ENCODE assay signal across 12 cellular contexts in the genomic region with DNA sequence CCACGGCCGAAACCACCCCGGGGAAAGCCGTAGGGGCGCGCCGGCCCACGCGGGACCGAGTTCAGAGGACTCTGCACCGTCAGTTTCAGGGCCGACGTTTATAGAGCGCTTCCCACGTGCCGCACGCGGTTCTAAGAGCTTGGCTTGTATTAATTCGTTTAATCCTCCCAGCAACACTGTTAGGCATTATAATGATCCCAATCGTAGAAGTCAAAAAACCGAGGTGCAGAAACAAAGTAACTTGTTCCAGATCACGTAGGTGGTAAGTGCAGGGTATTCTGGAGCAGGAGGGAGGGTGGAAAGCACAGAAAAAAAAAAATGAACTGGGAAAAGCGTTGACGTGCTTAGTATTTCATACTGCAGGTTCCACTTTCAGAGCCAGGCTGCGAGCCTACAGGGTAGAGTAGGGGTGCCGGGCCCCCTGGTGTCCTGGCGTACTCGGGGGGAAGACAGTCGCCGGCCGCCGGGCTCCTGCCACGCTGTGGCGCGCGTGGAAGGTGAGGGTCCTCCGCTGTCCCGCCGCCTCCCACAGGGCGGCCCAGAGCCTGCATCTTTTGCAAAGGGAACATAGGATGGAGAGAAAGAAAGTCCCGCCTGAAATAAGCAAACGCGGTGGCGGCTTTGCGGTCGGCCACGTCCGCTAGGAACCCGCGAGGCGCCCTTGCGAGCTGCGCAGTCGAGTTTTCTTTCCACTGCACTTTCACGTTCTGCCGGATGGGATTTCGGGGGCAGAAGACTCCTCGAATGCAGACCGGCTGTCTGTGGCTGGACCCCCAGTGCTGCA. TPM values are rescaled to one million over a fixed set of nuclear protein-coding genes. Genes with fewer than 3 reads are reported as not detected.
DNase-seq lines count a peak whose midpoint lies in the region; ATAC-seq, FAIRE-seq and TF ChIP-seq lines count a peak whose summit lies in the region.
"Had no signal": no experiment of that assay in that cellular context is flagged by ENCODE, and none has a peak within 500 bp of the region (broad histone marks: within the 10 kb centered on the region; RNA-seq: fewer than 3 reads in every experiment).

No MANE protein-coding gene starts in this region.

- DNase-seq in HepG2 (ENCODE audit: low spot score) (no peak), right lobe of liver (no peak), suprapubic skin (ENCODE audit: low spot score in 2 of 2) (no peak), UCSD-AML1 (lab: John Stamatoyannopoulos, UW; ENCODE audit: unreplicated experiment) (no peak), NCI-H524 treated with DMSO at 0.1 percent for 48 hours (lab: John Stamatoyannopoulos, UW) (no peak)
- DNase-seq in activated CD8-positive, alpha-beta memory T cell treated with anti-CD3 and anti-CD28 coated beads, Interleukin-2, amount 50 U/mL, for 48 hours, result peak; percentile 65
- DNase-seq: heart left ventricle, NCI-H1694 had no signal

- peaks cover 32 to 90% of the 10 kb centered on the region in 2 experiments for H3K27me3 ChIP-seq in HepG2 (ENCODE audit: control insufficient read depth in 1 of 2, insufficient read depth in 2 of 2, low read length in 2 of 2)
- peaks cover 32 to 82% of the 10 kb centered on the region in 2 donors for H3K27me3 ChIP-seq in right lobe of liver
- H3K27me3 ChIP-seq in iPS-15b (ENCODE audit: control insufficient read depth, insufficient read depth, low read length), result peaks cover 94% of the 10 kb centered on the region
- H3K27me3 ChIP-seq in suprapubic skin, result peaks cover 100% of the 10 kb centered on the region

- TF ChIP-seq POLR2A in HepG2 (IDR thresholded peaks at IDR 0.05; ENCODE audit: insufficient read depth in 1 of 2, low read depth in 2 of 2, low read length in 2 of 2) (no peak), right lobe of liver (IDR thresholded peaks at IDR 0.05) (no peak), suprapubic skin (IDR thresholded peaks at IDR 0.05) (no peak)

- intact Hi-C loops in HepG2 (cut with micrococcal nuclease; ENCODE audit: unreplicated experiment), result no loop called here
- intact Hi-C loops in right lobe of liver (cut with DNase I), result no loop called here

- no peaks in the 10 kb centered on the region for H3K79me2 ChIP-seq in HepG2 (ENCODE audit: insufficient read depth, low read length)

- H2AFZ ChIP-seq in HepG2 (ENCODE audit: low read length), result no peak overlapping the region

- no peak for TF ChIP-seq EP300 in HepG2 (IDR thresholded peaks at IDR 0.05; ENCODE audit: low read depth in 2 of 2, low read length in 2 of 2)
- no peak for TF ChIP-seq EP300 in HepG2 (CRISPR knock-in tag; IDR thresholded peaks at IDR 0.05; ENCODE audit: borderline replicate concordance)
- TF ChIP-seq EP300 in suprapubic skin (IDR thresholded peaks at IDR 0.05), result no peak

- H4K20me1 ChIP-seq in HepG2 (ENCODE audit: insufficient read depth, low read length), result no peaks in the 10 kb centered on the region; the same call in 1 of the 2 replicates

- 37% methylated on average over 59 of the region's 59 CpGs for WGBS in HepG2 (ENCODE audit: low lambda C conversion rate)
- 3% methylated on average over 33 of the region's 59 CpGs for WGBS in right lobe of liver (ENCODE audit: insufficient coverage, low coverage, low lambda C conversion rate, missing lambda C conversion rate)
- whole genome bisulfite sequencing in suprapubic skin, result 5% methylated on average over 54 of the region's 59 CpGs

- no peak overlapping the region for H3K9ac ChIP-seq in HepG2 (ENCODE audit: insufficient read depth, low read depth, low read length)
- no peak overlapping the region for H3K9ac ChIP-seq in iPS-15b (ENCODE audit: low read depth, low read length)

- H3K4me2 ChIP-seq in HepG2 (ENCODE audit: low read depth, low read length), result no peak overlapping the region

- TF ChIP-seq RAD21 in HepG2 (CRISPR knock-in tag; IDR thresholded peaks at IDR 0.05), result no peak

- no peak for FAIRE-seq in HepG2 (lab: Jason Lieb, UNC)

- peaks cover 21% of the 10 kb centered on the region; the same call in 1 of the 2 replicates for H3K4me1 ChIP-seq in HepG2 (ENCODE audit: insufficient read depth, low read length)
- H3K4me1 ChIP-seq in right lobe of liver, result peaks cover 0 to 28% (median 2%) of the 10 kb centered on the region in 4 donors
- no peaks in the 10 kb centered on the region for H3K4me1 ChIP-seq in iPS-15b (ENCODE audit: control insufficient read depth, insufficient read depth, low read length)
- peaks cover 57% of the 10 kb centered on the region for H3K4me1 ChIP-seq in suprapubic skin

- H3K4me3 ChIP-seq in HepG2 (replicated peaks in 1 of 3; ENCODE audit: insufficient read depth in 1 of 3, low read depth in 2 of 3, low read length in 3 of 3) (no peak overlapping the region), right lobe of liver (no peak overlapping the region), iPS-15b (ENCODE audit: low read depth, low read length) (peak overlapping the region; percentile 48), suprapubic skin (peak overlapping the region; percentile 28)

- H3K36me3 ChIP-seq in HepG2 (replicated peaks in 1 of 2; ENCODE audit: control insufficient read depth in 1 of 2, insufficient read depth in 2 of 2, low read length in 2 of 2) (no peaks in the 10 kb centered on the region), right lobe of liver (no peaks in the 10 kb centered on the region), iPS-15b (ENCODE audit: control insufficient read depth, insufficient read depth, low read length) (no peaks in the 10 kb centered on the region), suprapubic skin (no peaks in the 10 kb centered on the region)
- H3K36me3 ChIP-seq: heart left ventricle had no signal

- H3K27ac ChIP-seq in HepG2 (ENCODE audit: extremely low read length, insufficient read depth, low read length), result no peak overlapping the region
- H3K27ac ChIP-seq in right lobe of liver, result no peak overlapping the region
- H3K27ac ChIP-seq in suprapubic skin, result no peak overlapping the region
- H3K27ac ChIP-seq: heart left ventricle had no signal

- CTCF ChIA-PET in HepG2 (lab: Yijun Ruan, JAX; ENCODE audit: low intra/inter-chr PET ratio, low total read pairs), result no interaction called here

- TF ChIP-seq CTCF in HepG2 (CRISPR knock-in tag; IDR thresholded peaks at IDR 0.05), result no peak
- no peak for TF ChIP-seq CTCF in right lobe of liver (IDR thresholded peaks at IDR 0.05)
- TF ChIP-seq CTCF in suprapubic skin (IDR thresholded peaks at IDR 0.05), result no peak

- ATAC-seq in HepG2 (no peak), right lobe of liver (no peak), HG03045 (IDR thresholded peaks at IDR 0.05; ENCODE audit: unreplicated experiment) (no peak)
- ATAC-seq: heart left ventricle had no signal

- POLR2A ChIA-PET in HepG2 (lab: Yijun Ruan, JAX), result no interaction called here

- no TSS peak for BruUV-seq in HepG2 (replicated peaks; lab: Mats Ljungman, UMichigan)

- no peaks in the 10 kb centered on the region for H3K9me3 ChIP-seq in HepG2 (ENCODE audit: low read length)
- H3K9me3 ChIP-seq in right lobe of liver, result no peaks in the 10 kb centered on the region
- H3K9me3 ChIP-seq in iPS-15b (ENCODE audit: control insufficient read depth, insufficient read depth, low read length), result no peaks in the 10 kb centered on the region
- no peaks in the 10 kb centered on the region for H3K9me3 ChIP-seq in suprapubic skin
- H3K9me3 ChIP-seq: heart left ventricle had no signal

- in situ Hi-C loops in HepG2 (cut with HindIII; ENCODE audit: extremely low pct_ligation_motif_present, low pct_unique_long_range_greater_than_20kb), result no loop called here

TF ChIP-seq in HepG2, 621 proteins besides CTCF, POLR2A, EP300 and RAD21 (continues in another document):
- TF ChIP-seq, protein P1, sequence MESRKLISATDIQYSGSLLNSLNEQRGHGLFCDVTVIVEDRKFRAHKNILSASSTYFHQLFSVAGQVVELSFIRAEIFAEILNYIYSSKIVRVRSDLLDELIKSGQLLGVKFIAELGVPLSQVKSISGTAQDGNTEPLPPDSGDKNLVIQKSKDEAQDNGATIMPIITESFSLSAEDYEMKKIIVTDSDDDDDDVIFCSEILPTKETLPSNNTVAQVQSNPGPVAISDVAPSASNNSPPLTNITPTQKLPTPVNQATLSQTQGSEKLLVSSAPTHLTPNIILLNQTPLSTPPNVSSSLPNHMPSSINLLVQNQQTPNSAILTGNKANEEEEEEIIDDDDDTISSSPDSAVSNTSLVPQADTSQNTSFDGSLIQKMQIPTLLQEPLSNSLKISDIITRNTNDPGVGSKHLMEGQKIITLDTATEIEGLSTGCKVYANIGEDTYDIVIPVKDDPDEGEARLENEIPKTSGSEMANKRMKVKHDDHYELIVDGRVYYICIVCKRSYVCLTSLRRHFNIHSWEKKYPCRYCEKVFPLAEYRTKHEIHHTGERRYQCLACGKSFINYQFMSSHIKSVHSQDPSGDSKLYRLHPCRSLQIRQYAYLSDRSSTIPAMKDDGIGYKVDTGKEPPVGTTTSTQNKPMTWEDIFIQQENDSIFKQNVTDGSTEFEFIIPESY (CRISPR knock-in tag; IDR thresholded peaks at IDR 0.05), result peak; percentile 22; the same call in 1 of the 2 replicates
- TF ChIP-seq ZNF652 (CRISPR knock-in tag; IDR thresholded peaks at IDR 0.05; ENCODE audit: borderline replicate concordance, low read depth) (no peak), HNRNPUL1 (IDR thresholded peaks at IDR 0.05; ENCODE audit: low read depth, low read length) (no peak)

RNA-seq across cellular contexts. Expression of a gene that starts 10.2 kb away (rescaled TPM):
- total RNA-seq in HepG2 (2016; rRNA removed; fragmentation: Illumina TruSeq; extraction: Trizol) (not detected in 2 replicates), right lobe of liver (under 1 TPM in 2 of 6 experiments, not detected in 4; 0.11 to 0.19 TPM), suprapubic skin (1 to 10 TPM in 2 of 4 donors, under 1 TPM in 2; 0.25 to 3.0 (median 0.99) TPM)
- not detected in 2 replicates for total RNA-seq in HepG2 (2016; cell fraction: cytosol; rRNA removed; fragmentation: Illumina TruSeq; extraction: Trizol; ENCODE audit: low read depth)
- not detected in 2 replicates for total RNA-seq in HepG2 (2016; cell fraction: insoluble cytoplasmic fraction; rRNA removed; fragmentation: Illumina TruSeq; extraction: Trizol)
- not detected in 2 replicates for total RNA-seq in HepG2 (2016; cell fraction: membrane; rRNA removed; fragmentation: Illumina TruSeq; extraction: Trizol)
- total RNA-seq in HepG2 (2016; cell fraction: nucleus; rRNA removed; fragmentation: Illumina TruSeq; extraction: Trizol), result not detected in 2 replicates
- polyA plus RNA-seq in HepG2 (2011; rRNA removed), result not detected in 2 replicates
- 0.03 TPM in 2 replicates for polyA plus RNA-seq in HepG2 (2011; cell fraction: cytosol; rRNA removed)
- polyA plus RNA-seq in HepG2 (2011; cell fraction: nucleus; rRNA removed), result not detected in 2 replicates
- polyA plus RNA-seq in HepG2 (2012), result not detected in 2 replicates
- not detected in 2 replicates for polyA plus RNA-seq in HepG2 (2016; cell fraction: cytosol; fragmentation: Illumina TruSeq; extraction: Trizol; ENCODE audit: low read depth)
- not detected in 2 replicates for polyA plus RNA-seq in HepG2 (2016; cell fraction: insoluble cytoplasmic fraction; fragmentation: Illumina TruSeq; extraction: Trizol; ENCODE audit: low read depth)
- polyA plus RNA-seq in HepG2 (2016; cell fraction: membrane; fragmentation: Illumina TruSeq; extraction: Trizol; ENCODE audit: low read depth), result not detected in 2 replicates
- polyA plus RNA-seq in HepG2 (2016; cell fraction: nucleus; fragmentation: Illumina TruSeq; extraction: Trizol; ENCODE audit: insufficient read depth, low read depth), result not detected in 2 replicates
- 33.4 TPM in 1 of 2 replicates, not detected in the other for polyA minus RNA-seq in HepG2 (2011; rRNA and poly(A)+ RNA removed; ENCODE audit: low replicate concordance)
- polyA minus RNA-seq in HepG2 (2011; cell fraction: cytosol; rRNA and poly(A)+ RNA removed), result 0.26 and 0.30 TPM in 2 replicates
- 0.13 TPM in 1 of 2 replicates, not detected in the other for polyA minus RNA-seq in HepG2 (2011; cell fraction: nucleus; rRNA and poly(A)+ RNA removed)
- total RNA-seq: dermis microvascular lymphatic vessel endothelial cell, HT-29 had no signal

Comparison
In these comparisons a context has a peak if more than half of its experiments do, and no peak if none do; other contexts are left out.
1. H3K4me3 ChIP-seq: peak in iPS-15b (single experiment) and suprapubic skin (single experiment); none in HepG2 (0 of 3) and right lobe of liver (0 of 3).